In genomic region chr18:60411715-60412114, GRCh38 we compare ENCODE assay signal across 15 cellular contexts. TPM values are rescaled to one million over a fixed set of nuclear protein-coding genes. Genes with fewer than 3 reads are reported as not detected.
DNase-seq lines count a peak whose midpoint lies in the region; ATAC-seq and TF ChIP-seq lines count a peak whose summit lies in the region.
"Had no signal": no experiment of that assay in that cellular context is flagged by ENCODE, and none has a peak within 500 bp of the region (broad histone marks: within the 10 kb centered on the region; RNA-seq: fewer than 3 reads in every experiment).

No MANE protein-coding gene starts in this region.

- no peaks in the 10 kb centered on the region for H3K79me2 ChIP-seq in OCI-LY7 (ENCODE audit: insufficient read depth, low read depth, low read length)
- H3K79me2 ChIP-seq in hepatocyte: no peaks in the 10 kb centered on the region

- H4K20me1 ChIP-seq in OCI-LY7 (ENCODE audit: insufficient read depth, low read length) (no peaks in the 10 kb centered on the region), hepatocyte (ENCODE audit: insufficient read depth, poor library complexity, severe bottlenecking) (no peaks in the 10 kb centered on the region)

- no TSS peak for BruUV-seq in OCI-LY7 (replicated peaks; lab: Mats Ljungman, UMichigan)

- H3K9me2 ChIP-seq in OCI-LY7 (ENCODE audit: insufficient read depth, low read length) (no peaks in the 10 kb centered on the region), hepatocyte (replicated peaks; ENCODE audit: insufficient read depth) (no peaks in the 10 kb centered on the region)

- DNase-seq in AG10803 (ENCODE audit: low read depth) (no peak), OCI-LY7 (ENCODE audit: low spot score) (peak; percentile 4), hepatocyte (ENCODE audit: low spot score) (peak; percentile 7), COLO829 (ENCODE audit: low spot score) (no peak), NCI-H1694 (lab: John Stamatoyannopoulos, UW) (no peak), NCI-H1417 treated with DMSO at 0.1 percent for 48 hours (lab: John Stamatoyannopoulos, UW) (no peak)
- DNase-seq: activated naive CD8-positive, alpha-beta T cell treated with anti-CD3 and anti-CD28 coated beads, Interleukin-2, amount 50 U/mL, for 24 hours; MM.1S; spleen; T-helper 17 cell had no signal

- H3K4me3 ChIP-seq in AG10803 (ENCODE audit: low read length): no peak overlapping the region
- no peak overlapping the region for H3K4me3 ChIP-seq in OCI-LY7 (ENCODE audit: low read depth, low read length, poor library complexity, severe bottlenecking)
- no peak overlapping the region for H3K4me3 ChIP-seq in hepatocyte
- H3K4me3 ChIP-seq: spleen, vagina had no signal

- no peak for ATAC-seq in GM18868 (IDR thresholded peaks at IDR 0.05; ENCODE audit: unreplicated experiment)
- ATAC-seq: activated naive CD8-positive, alpha-beta T cell treated with anti-CD3 and anti-CD28 coated beads, Interleukin-2, amount 50 U/mL, for 24 hours; left lobe of liver; T-helper 17 cell had no signal

- H3K4me1 ChIP-seq in OCI-LY7 (ENCODE audit: insufficient read depth, low read length, poor library complexity, severe bottlenecking) (no peaks in the 10 kb centered on the region), hepatocyte (ENCODE audit: insufficient read depth) (no peaks in the 10 kb centered on the region)
- H3K4me1 ChIP-seq: spleen, vagina had no signal

- no peak overlapping the region for H3K4me2 ChIP-seq in OCI-LY7 (ENCODE audit: low read length)
- no peak overlapping the region for H3K4me2 ChIP-seq in hepatocyte

- CTCF ChIA-PET in OCI-LY7 (lab: Charles Lee; ENCODE audit: unreplicated experiment): no interaction called here

- H3K36me3 ChIP-seq in OCI-LY7 (ENCODE audit: insufficient read depth, low read length) (no peaks in the 10 kb centered on the region), hepatocyte (replicated peaks; ENCODE audit: insufficient read depth, low read depth) (no peaks in the 10 kb centered on the region)
- H3K36me3 ChIP-seq: spleen, vagina had no signal

- no peaks in the 10 kb centered on the region for H3K9me3 ChIP-seq in OCI-LY7 (ENCODE audit: low read length)
- H3K9me3 ChIP-seq in hepatocyte (ENCODE audit: low read depth): no peaks in the 10 kb centered on the region
- H3K9me3 ChIP-seq: spleen, vagina had no signal

- no peak overlapping the region for H3K27ac ChIP-seq in OCI-LY7 (ENCODE audit: low read depth, low read length, poor library complexity, severe bottlenecking)
- H3K27ac ChIP-seq in hepatocyte: no peak overlapping the region
- H3K27ac ChIP-seq: spleen, vagina had no signal

- POLR2A ChIA-PET in OCI-LY7 (lab: Charles Lee): interaction anchor here (0.6 to 0.8 kb wide), 2 partner anchors 30 to 432 kb away, joined by 4 read pairs; no protein-coding TSS in a partner anchor

- intact Hi-C loops in OCI-LY7 (cut with micrococcal nuclease; ENCODE audit: unreplicated experiment): loop anchor here (10.0 kb wide), 1 partner anchor 317 kb away; no protein-coding TSS in a partner anchor

- H3K27me3 ChIP-seq in hepatocyte: no peaks in the 10 kb centered on the region
- H3K27me3 ChIP-seq: spleen, vagina had no signal

- H2AFZ ChIP-seq in OCI-LY7 (ENCODE audit: low read length): peak overlapping the region; percentile 58; the same call in 1 of the 2 replicates
- no peak overlapping the region for H2AFZ ChIP-seq in hepatocyte

- TF ChIP-seq CTCF in AG10803 (conservative IDR thresholded peaks at IDR 0.05; ENCODE audit: low read length) (0 out of 2 replicates have a peak, but pooled peaks have one; percentile 1), GM12873 (IDR thresholded peaks at IDR 0.05; ENCODE audit: insufficient read depth, low read depth, low read length, missing control alignments) (peak; percentile 31), OCI-LY7 (conservative IDR thresholded peaks at IDR 0.05; ENCODE audit: low read length) (peak; percentile 58), hepatocyte (IDR thresholded peaks at IDR 0.05; ENCODE audit: poor library complexity) (no peak)

- 61% methylated on average over 5 of the region's 5 CpGs for WGBS in hepatocyte (ENCODE audit: low lambda C conversion rate, missing lambda C conversion rate)

RNA-seq across cellular contexts. Expression of gene MC4R, which starts 39.1 kb away (rescaled TPM):
- total RNA-seq in OCI-LY7 (2014; rRNA removed; shearing (Covaris generic)): 0.15 and 0.22 TPM in 2 replicates
- not detected in 2 replicates for total RNA-seq in OCI-LY7 (2022)
- total RNA-seq in hepatocyte: not detected in 2 replicates
- polyA plus RNA-seq in hepatocyte: not detected in 2 replicates
- total RNA-seq: activated CD8-positive, alpha-beta memory T cell treated with anti-CD3 and anti-CD28 coated beads for 36 hours; left lobe of liver; T-helper 17 cell; vagina had no signal

Comparison
In these comparisons a context has a peak if more than half of its experiments do, and no peak if none do; other contexts are left out.
1. DNase-seq: peak in OCI-LY7 (single experiment) and hepatocyte (single experiment); none in AG10803 (single experiment), COLO829 (single experiment), NCI-H1694 (single experiment) and NCI-H1417 treated with DMSO at 0.1 percent for 48 hours (single experiment).